In genomic region chr12:1933342-1933992, GRCh38 we compare ENCODE assay signal across 10 cellular contexts. TPM values are rescaled to one million over a fixed set of nuclear protein-coding genes. Genes with fewer than 3 reads are reported as not detected.
DNase-seq lines count a peak whose midpoint lies in the region; ATAC-seq and TF ChIP-seq lines count a peak whose summit lies in the region.
"Had no signal": no experiment of that assay in that cellular context is flagged by ENCODE, and none has a peak within 500 bp of the region (broad histone marks: within the 10 kb centered on the region; RNA-seq: fewer than 3 reads in every experiment).

No MANE protein-coding gene starts in this region.

- TF ChIP-seq CTCF in WTC11 (IDR thresholded peaks at IDR 0.05) (no peak), nephron (IDR thresholded peaks at IDR 0.05; ENCODE audit: unreplicated experiment in 3 of 3) (no peak)

- no peak overlapping the region for H3K4me3 ChIP-seq in HAP-1

- no peaks in the 10 kb centered on the region for H3K27me3 Mint-ChIP-seq in WTC11 (ENCODE audit: low read depth)
- H3K27me3 Mint-ChIP-seq in nephron (ENCODE audit: low read depth): peaks cover 6% of the 10 kb centered on the region
- H3K27me3 Mint-ChIP-seq: CD4-positive, alpha-beta memory T cell had no signal

- no peaks in the 10 kb centered on the region for H3K4me1 Mint-ChIP-seq in WTC11
- H3K4me1 Mint-ChIP-seq in nephron: peaks cover 47% of the 10 kb centered on the region

- no peak overlapping the region for H3K27ac Mint-ChIP-seq in WTC11
- peak overlapping the region; percentile 9 to 67 (median 29) for H3K27ac Mint-ChIP-seq in nephron

- peak; percentile 20; the same call in 1 of the 2 replicates for ATAC-seq in WTC11

- POLR2A ChIA-PET in WTC11 (lab: Charles Lee): no interaction called here

- CTCF ChIA-PET in WTC11 (lab: Charles Lee): interaction anchor here (1.0 to 1.1 kb wide), 3 partner anchors 12 to 280 kb away, joined by 4 to 6 read pairs (median 6); no protein-coding TSS in a partner anchor

- H3K9me3 ChIP-seq in HAP-1: no peaks in the 10 kb centered on the region

- no peaks in the 10 kb centered on the region for H3K4me1 ChIP-seq in HAP-1

- no peaks in the 10 kb centered on the region for H3K36me3 Mint-ChIP-seq in WTC11
- no peaks in the 10 kb centered on the region for H3K36me3 Mint-ChIP-seq in nephron (ENCODE audit: low read depth)

- H3K9me3 Mint-ChIP-seq in WTC11: no peaks in the 10 kb centered on the region
- no peaks in the 10 kb centered on the region for H3K9me3 Mint-ChIP-seq in nephron
- H3K9me3 Mint-ChIP-seq: CD4-positive, alpha-beta memory T cell had no signal

- H3K4me3 Mint-ChIP-seq in WTC11: no peak overlapping the region
- H3K4me3 Mint-ChIP-seq in nephron: no peak overlapping the region
- H3K4me3 Mint-ChIP-seq: CD4-positive, alpha-beta memory T cell had no signal

- peak; percentile 10 for DNase-seq in ELR (ENCODE audit: low read depth)
- peak; percentile 17 to 37 for DNase-seq in HAP-1 (ENCODE audit: low spot score in 2 of 2)
- DNase-seq in WTC11 (ENCODE audit: low spot score): no peak
- DNase-seq in NCI-H1694 treated with DMSO at 0.1 percent for 48 hours (lab: John Stamatoyannopoulos, UW): no peak
- DNase-seq in middle frontal gyrus (ENCODE audit: extremely low spot score, low spot score): no peak
- DNase-seq in DMS114 treated with DMSO at 0.1 percent for 48 hours (lab: John Stamatoyannopoulos, UW; ENCODE audit: unreplicated experiment): no peak
- no peak for DNase-seq in NOMO-1 (lab: John Stamatoyannopoulos, UW; ENCODE audit: unreplicated experiment in 2 of 2)
- DNase-seq: CD4-positive, alpha-beta memory T cell; stimulated activated CD4-positive, alpha-beta T cell treated with anti-CD3 and anti-CD28 coated beads, Interleukin-4, amount 100 ng/mL, for 4 hours had no signal

- no peaks in the 10 kb centered on the region for H3K27me3 ChIP-seq in HAP-1 (ENCODE audit: low read depth)

- H3K36me3 ChIP-seq in HAP-1 (replicated peaks): no peaks in the 10 kb centered on the region

- in situ Hi-C loops in HAP-1 (cut with MboI; ENCODE audit: low sequenced_read_pairs): no loop called here

TF ChIP-seq in WTC11, 78 proteins besides CTCF, POLR2A, EP300 and RAD21:
- TF ChIP-seq USF2 (CRISPR knock-in tag; IDR thresholded peaks at IDR 0.05): peak; percentile 61; the same call in 1 of the 2 replicates
- TF ChIP-seq MAX (CRISPR knock-in tag; IDR thresholded peaks at IDR 0.05): peak; percentile 24; the same call in 1 of the 2 replicates
- no peak for TF ChIP-seq ZNF281 (CRISPR knock-in tag; IDR thresholded peaks at IDR 0.05)
- peak; percentile 27; the same call in 1 of the 2 replicates for TF ChIP-seq USF1 (CRISPR knock-in tag; IDR thresholded peaks at IDR 0.05)

RNA-seq across cellular contexts. Expression of gene CACNA2D4, which starts 15.0 kb away (rescaled TPM):
- total RNA-seq in WTC11 (2021): 0.04 to 0.46 TPM (median 0.25 TPM) in 3 replicates

Comparison
In these comparisons a context has a peak if more than half of its experiments do, and no peak if none do; other contexts are left out.
1. DNase-seq: peak in ELR (single experiment) and HAP-1 (2 of 2); none in WTC11 (single experiment), NCI-H1694 treated with DMSO at 0.1 percent for 48 hours (single experiment), middle frontal gyrus (single experiment), DMS114 treated with DMSO at 0.1 percent for 48 hours (single experiment) and NOMO-1 (0 of 2).